11 cellular contexts compared by ENCODE assay signal in the genomic region with DNA sequence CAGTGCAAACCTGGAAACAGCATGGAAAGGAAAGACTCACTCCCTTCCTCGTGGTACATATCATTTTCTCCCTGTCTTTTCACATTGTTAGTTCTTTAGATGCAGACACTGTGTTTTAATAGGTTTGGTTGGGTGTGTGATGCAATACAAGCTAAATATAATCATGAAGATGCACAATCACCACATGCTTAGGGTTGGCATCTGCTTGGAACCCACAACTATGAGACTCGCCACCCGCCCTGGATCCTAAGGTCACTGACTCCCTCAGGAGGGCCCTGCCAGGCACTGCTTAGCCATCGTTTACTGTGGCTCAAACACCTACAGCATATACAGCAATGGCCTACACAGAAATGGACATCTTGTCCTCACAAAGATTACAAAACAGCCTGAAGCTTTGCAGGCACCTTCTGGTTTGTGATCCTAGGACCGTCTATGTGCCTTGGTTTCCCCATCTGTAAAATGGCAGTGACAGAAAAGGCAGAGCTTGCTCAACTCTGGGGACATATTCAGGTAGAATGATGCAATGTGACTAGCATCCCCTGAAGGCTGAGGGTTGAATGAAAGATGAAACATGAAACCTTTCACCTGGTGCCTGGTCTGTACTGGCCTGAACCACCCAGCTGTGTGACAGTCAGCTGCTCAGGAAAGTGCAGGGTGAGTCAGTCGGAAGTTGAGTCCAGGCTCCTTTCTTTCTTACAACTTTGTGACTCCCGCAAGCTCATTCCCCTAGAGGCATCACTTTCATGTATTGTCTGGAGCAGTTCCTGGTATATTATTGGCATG.
DNase-seq lines count a peak whose midpoint lies in the region; ATAC-seq and TF ChIP-seq lines count a peak whose summit lies in the region.
"Had no signal": no experiment of that assay in that cellular context is flagged by ENCODE, and none has a peak within 500 bp of the region (broad histone marks: within the 10 kb centered on the region; RNA-seq: fewer than 3 reads in every experiment).

No MANE protein-coding gene starts in this region.

- H3K27me3 ChIP-seq in foreskin keratinocyte (no peaks in the 10 kb centered on the region), esophagus muscularis mucosa (no peaks in the 10 kb centered on the region), spleen (replicated peaks in 1 of 7) (no peaks in the 10 kb centered on the region)
- H3K27me3 ChIP-seq: ovary had no signal

- H3K9me3 Mint-ChIP-seq in activated CD4-positive, alpha-beta T cell treated with anti-CD3 and anti-CD28 coated beads for 36 hours (ENCODE audit: low read depth) = no peaks in the 10 kb centered on the region
- H3K9me3 Mint-ChIP-seq: activated naive CD4-positive, alpha-beta T cell treated with anti-CD3 and anti-CD28 coated beads, Interleukin-2, amount 50 U/mL, for 72 hours had no signal

- H3K36me3 ChIP-seq in esophagus muscularis mucosa (no peaks in the 10 kb centered on the region), spleen (no peaks in the 10 kb centered on the region)
- H3K36me3 ChIP-seq: ovary had no signal

- TF ChIP-seq RAD21 in Ishikawa (IDR thresholded peaks at IDR 0.05; ENCODE audit: low read depth) = no peak

- peak; percentile 94 for ATAC-seq in foreskin keratinocyte
- ATAC-seq in activated CD4-positive, alpha-beta T cell treated with anti-CD3 and anti-CD28 coated beads for 36 hours = no peak
- no peak for ATAC-seq in GM21447 (IDR thresholded peaks at IDR 0.05; ENCODE audit: unreplicated experiment)
- ATAC-seq: activated naive CD4-positive, alpha-beta T cell treated with anti-CD3 and anti-CD28 coated beads, Interleukin-2, amount 50 U/mL, for 72 hours; left colon had no signal

- H3K4me1 ChIP-seq in foreskin keratinocyte (peaks cover 22% of the 10 kb centered on the region), esophagus muscularis mucosa (peaks cover 0 to 6% (median 0%) of the 10 kb centered on the region in 4 donors), spleen (no peaks in the 10 kb centered on the region)

- DNase-seq in ELR (ENCODE audit: low read depth) (peak; percentile 80), RKO (ENCODE audit: low spot score) (peak; percentile 63), foreskin keratinocyte (peak; percentile 85 to 93), esophagus muscularis mucosa (ENCODE audit: extremely low spot score) (no peak), spleen (no peak)
- no peak for DNase-seq in activated CD4-positive, alpha-beta T cell treated with anti-CD3 and anti-CD28 coated beads for 36 hours
- DNase-seq: left colon, ovary had no signal

- TF ChIP-seq EP300 in Ishikawa (IDR thresholded peaks at IDR 0.05; ENCODE audit: borderline replicate concordance) (no peak), esophagus muscularis mucosa (IDR thresholded peaks at IDR 0.05) (no peak)

- H3K27me3 Mint-ChIP-seq in activated CD4-positive, alpha-beta T cell treated with anti-CD3 and anti-CD28 coated beads for 36 hours = peaks cover 9% of the 10 kb centered on the region

- 85% methylated on average over 7 of the region's 7 CpGs for WGBS in esophagus muscularis mucosa
- 75 to 92% (median 84%) methylated on average over 7 of the region's 7 CpGs for WGBS in spleen, 5 donors

- peaks cover 13% of the 10 kb centered on the region for H3K4me1 Mint-ChIP-seq in activated CD4-positive, alpha-beta T cell treated with anti-CD3 and anti-CD28 coated beads for 36 hours

- H3K9me3 ChIP-seq in esophagus muscularis mucosa (no peaks in the 10 kb centered on the region), spleen (no peaks in the 10 kb centered on the region)
- H3K9me3 ChIP-seq: ovary had no signal

- peak; percentile 42 for TF ChIP-seq CTCF in foreskin keratinocyte (conservative IDR thresholded peaks at IDR 0.05)
- no peak for TF ChIP-seq CTCF in esophagus muscularis mucosa (IDR thresholded peaks at IDR 0.05)
- no peak for TF ChIP-seq CTCF in spleen (IDR thresholded peaks at IDR 0.05 in 8 of 11, conservative IDR thresholded peaks at IDR 0.05 in 3 of 11)

- CTCF ChIA-PET in activated CD4-positive, alpha-beta T cell treated with anti-CD3 and anti-CD28 coated beads for 36 hours (lab: Charles Lee) = no interaction called here

- H3K4me3 ChIP-seq in esophagus muscularis mucosa = no peak overlapping the region
- no peak overlapping the region for H3K4me3 ChIP-seq in spleen
- H3K4me3 ChIP-seq: ovary had no signal

- H3K27ac ChIP-seq in foreskin keratinocyte (no peak overlapping the region), esophagus muscularis mucosa (replicated peaks in 1 of 4) (no peak overlapping the region), spleen (no peak overlapping the region)
- H3K27ac ChIP-seq: ovary had no signal

- no peak overlapping the region for H3K4me3 Mint-ChIP-seq in activated CD4-positive, alpha-beta T cell treated with anti-CD3 and anti-CD28 coated beads for 36 hours

- intact Hi-C loops in activated CD4-positive, alpha-beta T cell treated with anti-CD3 and anti-CD28 coated beads for 36 hours (cut with DNase I, micrococcal nuclease) = no loop called here
- intact Hi-C loops in esophagus muscularis mucosa (cut with DNase I) (no loop called here), spleen (cut with DNase I; ENCODE audit: low total_unique reads) (no loop called here)

- TF ChIP-seq POLR2A in esophagus muscularis mucosa (IDR thresholded peaks at IDR 0.05; ENCODE audit: low read depth) (no peak), spleen (IDR thresholded peaks at IDR 0.05) (no peak)

- H3K36me3 Mint-ChIP-seq in activated CD4-positive, alpha-beta T cell treated with anti-CD3 and anti-CD28 coated beads for 36 hours (ENCODE audit: low read depth) = no peaks in the 10 kb centered on the region
- H3K36me3 Mint-ChIP-seq: activated naive CD4-positive, alpha-beta T cell treated with anti-CD3 and anti-CD28 coated beads, Interleukin-2, amount 50 U/mL, for 72 hours had no signal

- H3K27ac Mint-ChIP-seq in activated CD4-positive, alpha-beta T cell treated with anti-CD3 and anti-CD28 coated beads for 36 hours = no peak overlapping the region
- H3K27ac Mint-ChIP-seq: activated naive CD4-positive, alpha-beta T cell treated with anti-CD3 and anti-CD28 coated beads, Interleukin-2, amount 50 U/mL, for 72 hours had no signal

- POLR2A ChIA-PET in activated CD4-positive, alpha-beta T cell treated with anti-CD3 and anti-CD28 coated beads for 36 hours (lab: Charles Lee) = no interaction called here

TF ChIP-seq in Ishikawa, 13 proteins besides CTCF, POLR2A, EP300 and RAD21:
- TF ChIP-seq TEAD4 (IDR thresholded peaks at IDR 0.05) (no peak), YY1 (IDR thresholded peaks at IDR 0.05; ENCODE audit: low read depth) (no peak), TCF12 (IDR thresholded peaks at IDR 0.05; ENCODE audit: low read depth) (peak; percentile 46; the same call in 1 of the 2 replicates), NFIC (IDR thresholded peaks at IDR 0.05) (no peak), FOXM1 (IDR thresholded peaks at IDR 0.05; ENCODE audit: borderline replicate concordance, low read depth) (no peak), ZBTB7A (IDR thresholded peaks at IDR 0.05; ENCODE audit: low read depth) (no peak), CREB1 (IDR thresholded peaks at IDR 0.05; ENCODE audit: low read depth) (no peak), EGR1 (IDR thresholded peaks at IDR 0.05) (no peak), CEBPB (IDR thresholded peaks at IDR 0.05) (peak; percentile 90)
- TF ChIP-seq, protein P1, sequence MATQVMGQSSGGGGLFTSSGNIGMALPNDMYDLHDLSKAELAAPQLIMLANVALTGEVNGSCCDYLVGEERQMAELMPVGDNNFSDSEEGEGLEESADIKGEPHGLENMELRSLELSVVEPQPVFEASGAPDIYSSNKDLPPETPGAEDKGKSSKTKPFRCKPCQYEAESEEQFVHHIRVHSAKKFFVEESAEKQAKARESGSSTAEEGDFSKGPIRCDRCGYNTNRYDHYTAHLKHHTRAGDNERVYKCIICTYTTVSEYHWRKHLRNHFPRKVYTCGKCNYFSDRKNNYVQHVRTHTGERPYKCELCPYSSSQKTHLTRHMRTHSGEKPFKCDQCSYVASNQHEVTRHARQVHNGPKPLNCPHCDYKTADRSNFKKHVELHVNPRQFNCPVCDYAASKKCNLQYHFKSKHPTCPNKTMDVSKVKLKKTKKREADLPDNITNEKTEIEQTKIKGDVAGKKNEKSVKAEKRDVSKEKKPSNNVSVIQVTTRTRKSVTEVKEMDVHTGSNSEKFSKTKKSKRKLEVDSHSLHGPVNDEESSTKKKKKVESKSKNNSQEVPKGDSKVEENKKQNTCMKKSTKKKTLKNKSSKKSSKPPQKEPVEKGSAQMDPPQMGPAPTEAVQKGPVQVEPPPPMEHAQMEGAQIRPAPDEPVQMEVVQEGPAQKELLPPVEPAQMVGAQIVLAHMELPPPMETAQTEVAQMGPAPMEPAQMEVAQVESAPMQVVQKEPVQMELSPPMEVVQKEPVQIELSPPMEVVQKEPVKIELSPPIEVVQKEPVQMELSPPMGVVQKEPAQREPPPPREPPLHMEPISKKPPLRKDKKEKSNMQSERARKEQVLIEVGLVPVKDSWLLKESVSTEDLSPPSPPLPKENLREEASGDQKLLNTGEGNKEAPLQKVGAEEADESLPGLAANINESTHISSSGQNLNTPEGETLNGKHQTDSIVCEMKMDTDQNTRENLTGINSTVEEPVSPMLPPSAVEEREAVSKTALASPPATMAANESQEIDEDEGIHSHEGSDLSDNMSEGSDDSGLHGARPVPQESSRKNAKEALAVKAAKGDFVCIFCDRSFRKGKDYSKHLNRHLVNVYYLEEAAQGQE (IDR thresholded peaks at IDR 0.05; ENCODE audit: low read depth) = no peak
- TF ChIP-seq, protein P2, sequence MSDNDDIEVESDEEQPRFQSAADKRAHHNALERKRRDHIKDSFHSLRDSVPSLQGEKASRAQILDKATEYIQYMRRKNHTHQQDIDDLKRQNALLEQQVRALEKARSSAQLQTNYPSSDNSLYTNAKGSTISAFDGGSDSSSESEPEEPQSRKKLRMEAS (IDR thresholded peaks at IDR 0.05) = peak; percentile 37; the same call in 1 of the 2 replicates
- TF ChIP-seq, protein P3, sequence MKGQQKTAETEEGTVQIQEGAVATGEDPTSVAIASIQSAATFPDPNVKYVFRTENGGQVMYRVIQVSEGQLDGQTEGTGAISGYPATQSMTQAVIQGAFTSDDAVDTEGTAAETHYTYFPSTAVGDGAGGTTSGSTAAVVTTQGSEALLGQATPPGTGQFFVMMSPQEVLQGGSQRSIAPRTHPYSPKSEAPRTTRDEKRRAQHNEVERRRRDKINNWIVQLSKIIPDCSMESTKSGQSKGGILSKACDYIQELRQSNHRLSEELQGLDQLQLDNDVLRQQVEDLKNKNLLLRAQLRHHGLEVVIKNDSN (IDR thresholded peaks at IDR 0.05) = peak; percentile 38; the same call in 1 of the 2 replicates
TF ChIP-seq in Ishikawa: peak in this region for 4.

Comparison
In these comparisons a context has a peak if more than half of its experiments do, and no peak if none do; other contexts are left out.
1. DNase-seq: peak in ELR (single experiment), RKO (single experiment) and foreskin keratinocyte (2 of 2); none in activated CD4-positive, alpha-beta T cell treated with anti-CD3 and anti-CD28 coated beads for 36 hours (single experiment), esophagus muscularis mucosa (single experiment) and spleen (single experiment).